In the genomic region with DNA sequence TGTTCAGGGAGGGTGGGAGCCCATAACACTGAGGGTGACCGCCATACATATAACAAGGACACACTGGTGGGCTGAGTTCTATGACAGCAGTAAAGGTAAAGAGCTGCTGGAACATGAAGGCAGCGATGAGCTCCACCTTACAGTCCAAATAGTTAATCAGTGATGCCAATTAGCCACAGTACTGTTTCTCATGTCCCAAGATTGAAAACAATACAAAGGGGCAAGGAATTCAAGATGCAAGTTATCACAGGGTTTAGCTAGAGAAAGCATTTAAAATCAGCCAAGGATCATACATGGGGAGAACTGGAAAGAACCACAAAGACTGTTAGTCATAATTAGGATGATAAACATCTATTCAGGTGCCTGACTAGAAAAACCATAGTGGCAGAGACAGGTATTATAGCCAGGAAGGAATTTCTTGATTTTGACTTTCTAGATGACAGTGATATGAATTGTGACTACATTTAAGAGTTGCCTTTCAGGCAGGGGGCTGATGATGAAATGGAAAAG, we compare ENCODE assay signal across 25 cellular contexts.
DNase-seq lines count a peak whose midpoint lies in the region; ATAC-seq, FAIRE-seq and TF ChIP-seq lines count a peak whose summit lies in the region.
"Had no signal": no experiment of that assay in that cellular context is flagged by ENCODE, and none has a peak within 500 bp of the region (broad histone marks: within the 10 kb centered on the region; RNA-seq: fewer than 3 reads in every experiment).

No MANE protein-coding gene starts in this region.

- H2AFZ ChIP-seq in mammary epithelial cell (ENCODE audit: low read depth, low read length) (no peak overlapping the region), keratinocyte (ENCODE audit: control insufficient read depth, low read length) (no peak overlapping the region)
- H2AFZ ChIP-seq: GM23248 had no signal

- H3K9me3 ChIP-seq in mammary epithelial cell (replicated peaks; ENCODE audit: insufficient read depth, low read length) = no peaks in the 10 kb centered on the region
- no peaks in the 10 kb centered on the region for H3K9me3 ChIP-seq in keratinocyte (ENCODE audit: control insufficient read depth, low read depth, low read length)
- H3K9me3 ChIP-seq: BE2C had no signal

- no peak overlapping the region for H3K27ac Mint-ChIP-seq in MCF 10A (ENCODE audit: low read depth, unreplicated experiment)
- H3K27ac Mint-ChIP-seq: CD14-positive monocyte; CD4-positive, alpha-beta T cell had no signal

- H3K9me3 Mint-ChIP-seq in MCF 10A (ENCODE audit: unreplicated experiment) = no peaks in the 10 kb centered on the region

- FAIRE-seq in keratinocyte (lab: Jason Lieb, UNC) = peak; percentile 9
- FAIRE-seq in urothelium cell line (lab: Jason Lieb, UNC) = peak; percentile 55
- FAIRE-seq: A204.1, D721Med, GM12878, H1 had no signal

- in situ Hi-C loops in mammary epithelial cell (cut with MboI; ENCODE audit: low sequenced_read_pairs in 2 of 2) = no loop called here

- peaks cover 3% of the 10 kb centered on the region for H3K4me1 ChIP-seq in mammary epithelial cell (ENCODE audit: insufficient read depth, low read length)
- no peaks in the 10 kb centered on the region for H3K4me1 ChIP-seq in keratinocyte (ENCODE audit: control insufficient read depth, extremely low read depth, insufficient read depth, low read length)
- H3K4me1 ChIP-seq: BE2C; BLaER1 treated with 17β-estradiol and CSF1 and Interleukin-3, amounts not matched to agents 10 nM and 100 nM had no signal

- no peak overlapping the region for H3K4me2 ChIP-seq in mammary epithelial cell (ENCODE audit: insufficient read depth, low read depth, low read length)
- no peak overlapping the region for H3K4me2 ChIP-seq in keratinocyte (ENCODE audit: control insufficient read depth, extremely low read depth, insufficient read depth, low read depth, low read length)
- H3K4me2 ChIP-seq: BLaER1 treated with 17β-estradiol and CSF1 and Interleukin-3, amounts not matched to agents 10 nM and 100 nM had no signal

- no peak overlapping the region for H3K9ac ChIP-seq in mammary epithelial cell (ENCODE audit: insufficient read depth, low read length)
- no peak overlapping the region for H3K9ac ChIP-seq in keratinocyte (ENCODE audit: control insufficient read depth, extremely low read depth, insufficient read depth, low read length)
- H3K9ac ChIP-seq: BLaER1 treated with 17β-estradiol and CSF1 and Interleukin-3, amounts not matched to agents 10 nM and 100 nM; GM23248 had no signal

- peak; percentile 65 for DNase-seq in mammary epithelial cell
- no peak for DNase-seq in MCF 10A (ENCODE audit: unreplicated experiment)
- no peak for DNase-seq in keratinocyte (ENCODE audit: low read depth, low spot score)
- no peak for DNase-seq in urothelium cell line (ENCODE audit: low spot score)
- DNase-seq in stimulated activated CD8-positive, alpha-beta memory T cell treated with anti-CD3 and anti-CD28 coated beads, Interleukin-4, amount 100 ng/mL, for 48 hours = no peak
- DNase-seq: ACHN; AML-193; BE2C; CD4-positive, alpha-beta T cell; CD8-positive, alpha-beta memory T cell; DMS 273 treated with DMSO at 0.1 percent for 48 hours; DMS79; EL; GDM1; GM23248; H9 had no signal

- BruUV-seq in mammary epithelial cell (replicated peaks; lab: Mats Ljungman, UMichigan) (no TSS peak), MCF 10A (replicated peaks; lab: Mats Ljungman, UMichigan) (no TSS peak)

- H3K4me1 Mint-ChIP-seq in MCF 10A (ENCODE audit: insufficient read depth, unreplicated experiment) = no peaks in the 10 kb centered on the region
- H3K4me1 Mint-ChIP-seq: CD14-positive monocyte; CD8-positive, alpha-beta memory T cell had no signal

- TF ChIP-seq CTCF in mammary epithelial cell (conservative IDR thresholded peaks at IDR 0.05 in 1 of 2, IDR thresholded peaks at IDR 0.05 in 1 of 2; ENCODE audit: extremely low read depth in 1 of 2, insufficient read depth in 1 of 2, low read depth in 1 of 2, low read length in 2 of 2) (no peak), MCF 10A (IDR thresholded peaks at IDR 0.05; ENCODE audit: unreplicated experiment) (no peak), keratinocyte (optimal IDR thresholded peaks at IDR 0.05 in 1 of 3, IDR thresholded peaks at IDR 0.05 in 1 of 3, conservative IDR thresholded peaks at IDR 0.05 in 1 of 3; ENCODE audit: extremely low read depth in 1 of 3, insufficient read depth in 2 of 3, low read length in 3 of 3) (no peak)

- dilution Hi-C loops in mammary epithelial cell (cut with HindIII; ENCODE audit: low sequenced_read_pairs) (no loop called here), keratinocyte (cut with MboI; ENCODE audit: extremely low pct_ligation_motif_present, low sequenced_read_pairs) (no loop called here)

- H3K79me2 ChIP-seq in mammary epithelial cell (ENCODE audit: insufficient read depth, low read length) = no peaks in the 10 kb centered on the region
- no peaks in the 10 kb centered on the region for H3K79me2 ChIP-seq in keratinocyte (ENCODE audit: control insufficient read depth, insufficient read depth, low read length)

- intact Hi-C loops in mammary epithelial cell (cut with micrococcal nuclease) = no loop called here
- intact Hi-C loops in MCF 10A (cut with micrococcal nuclease) = no loop called here

- no peaks in the 10 kb centered on the region for H3K36me3 ChIP-seq in mammary epithelial cell (ENCODE audit: insufficient read depth, low read length)
- no peaks in the 10 kb centered on the region for H3K36me3 ChIP-seq in keratinocyte (ENCODE audit: control insufficient read depth in 2 of 2, extremely low read depth in 1 of 2, insufficient read depth in 2 of 2, low read length in 2 of 2)
- H3K36me3 ChIP-seq: BE2C had no signal

- H3K9me1 ChIP-seq in keratinocyte (ENCODE audit: control insufficient read depth, extremely low read depth, insufficient read depth, low read length) = no peaks in the 10 kb centered on the region

- no peaks in the 10 kb centered on the region for H3K36me3 Mint-ChIP-seq in MCF 10A (ENCODE audit: insufficient read depth, unreplicated experiment)

- H3K27me3 ChIP-seq in mammary epithelial cell (ENCODE audit: insufficient read depth, low read length) = no peaks in the 10 kb centered on the region
- no peaks in the 10 kb centered on the region for H3K27me3 ChIP-seq in keratinocyte (ENCODE audit: control insufficient read depth, extremely low read depth, insufficient read depth, low read length)
- H3K27me3 ChIP-seq: BLaER1 treated with 17β-estradiol and CSF1 and Interleukin-3, amounts not matched to agents 10 nM and 100 nM had no signal

- POLR2A ChIA-PET in MCF 10A (lab: Yijun Ruan, JAX) = no interaction called here

- no peak for ATAC-seq in GM18505 (IDR thresholded peaks at IDR 0.05; ENCODE audit: unreplicated experiment)
- ATAC-seq: GM12878, HCT116 had no signal

- no peak overlapping the region for H3K4me3 Mint-ChIP-seq in MCF 10A (ENCODE audit: unreplicated experiment)
- H3K4me3 Mint-ChIP-seq: CD14-positive monocyte; CD4-positive, alpha-beta T cell; CD8-positive, alpha-beta memory T cell; H9 had no signal

- TF ChIP-seq POLR2A in GM18505 (IDR thresholded peaks at IDR 0.05; ENCODE audit: borderline replicate concordance, extremely low read depth, insufficient read depth, insufficient read length) = no peak

- H3K4me3 ChIP-seq in mammary epithelial cell (replicated peaks in 1 of 3; ENCODE audit: insufficient read depth in 1 of 3, low read depth in 2 of 3, low read length in 3 of 3) (no peak overlapping the region), keratinocyte (ENCODE audit: control insufficient read depth in 2 of 3, extremely low read depth in 1 of 3, insufficient read depth in 2 of 3, low read depth in 1 of 3, low read length in 3 of 3) (no peak overlapping the region)
- H3K4me3 ChIP-seq: BLaER1 treated with 17β-estradiol and CSF1 and Interleukin-3, amounts not matched to agents 10 nM and 100 nM; GM12878; GM23248 had no signal

- CTCF ChIA-PET in mammary epithelial cell (lab: Charles Lee; ENCODE audit: low non-redundant PET) (no interaction called here), MCF 10A (lab: Yijun Ruan, JAX) (no interaction called here)

- no peaks in the 10 kb centered on the region for H4K20me1 ChIP-seq in mammary epithelial cell (ENCODE audit: insufficient read depth, low read length)
- no peaks in the 10 kb centered on the region for H4K20me1 ChIP-seq in keratinocyte (ENCODE audit: control insufficient read depth, extremely low read depth, insufficient read depth, low read length)
- H4K20me1 ChIP-seq: BLaER1 treated with 17β-estradiol and CSF1 and Interleukin-3, amounts not matched to agents 10 nM and 100 nM had no signal

- H3K27me3 Mint-ChIP-seq in MCF 10A (ENCODE audit: insufficient read depth, unreplicated experiment) = no peaks in the 10 kb centered on the region
- H3K27me3 Mint-ChIP-seq: CD4-positive, alpha-beta T cell; CD8-positive, alpha-beta memory T cell had no signal

- H3K27ac ChIP-seq in mammary epithelial cell (ENCODE audit: insufficient read depth, low read depth, low read length) (no peak overlapping the region), keratinocyte (ENCODE audit: control insufficient read depth, insufficient read depth, low read length) (no peak overlapping the region)
- H3K27ac ChIP-seq: 22Rv1; BLaER1 treated with 17β-estradiol and CSF1 and Interleukin-3, amounts not matched to agents 10 nM and 100 nM; GM23248 had no signal

- WGBS in mammary epithelial cell (ENCODE audit: low coverage, missing lambda C conversion rate) = 86% methylated on average over 2 of the region's 2 CpGs
